In the genomic region with DNA sequence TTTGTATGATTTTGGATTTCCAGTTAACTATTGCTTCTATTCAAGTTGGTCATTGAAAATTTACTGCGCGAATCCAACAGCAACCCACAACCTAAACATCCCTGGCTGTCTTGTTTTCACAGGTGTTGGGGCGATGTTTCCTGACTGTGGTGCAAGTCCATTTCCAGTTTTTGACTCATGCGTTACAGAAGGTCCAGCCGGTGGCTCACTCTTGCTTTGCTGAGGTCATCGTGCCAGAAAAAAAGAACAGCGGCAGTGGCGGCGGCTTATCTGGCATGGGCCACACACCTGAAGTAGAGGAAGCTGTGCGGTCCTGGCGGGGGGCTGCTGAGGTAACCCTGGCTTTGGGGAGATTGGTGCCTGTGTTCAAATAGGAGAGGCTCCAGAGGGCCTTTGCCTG, we compare ENCODE assay signal across 14 cellular contexts. TPM values are rescaled to one million over a fixed set of nuclear protein-coding genes. Genes with fewer than 3 reads are reported as not detected.
DNase-seq lines count a peak whose midpoint lies in the region; ATAC-seq and TF ChIP-seq lines count a peak whose summit lies in the region.
"Had no signal": no experiment of that assay in that cellular context is flagged by ENCODE, and none has a peak within 500 bp of the region (broad histone marks: within the 10 kb centered on the region; RNA-seq: fewer than 3 reads in every experiment).

No MANE protein-coding gene starts in this region.

- intact Hi-C loops in MCF 10A (cut with micrococcal nuclease), result no loop called here

- H3K27ac ChIP-seq in HEK293 (ENCODE audit: extremely low read depth, low read depth, low read length) (peak overlapping the region; percentile 10; the same call in 1 of the 2 replicates), skin epidermis (peak overlapping the region in 17 of 21 experiments; percentile 0 to 70 (median 31))
- H3K27ac ChIP-seq: SJCRH30 had no signal

- TF ChIP-seq CTCF in HEK293 (tag by site-specific recombination; IDR thresholded peaks at IDR 0.05) (no peak), MCF 10A (IDR thresholded peaks at IDR 0.05; ENCODE audit: unreplicated experiment) (no peak)

- H3K4me3 Mint-ChIP-seq in MCF 10A (ENCODE audit: unreplicated experiment), result no peak overlapping the region

- H3K36me3 ChIP-seq in HEK293 (ENCODE audit: control insufficient read depth in 2 of 2, insufficient read depth in 1 of 2, low read length in 2 of 2), result peaks cover 20 to 55% of the 10 kb centered on the region in 2 experiments

- H3K9me3 ChIP-seq in HEK293 (ENCODE audit: control insufficient read depth, insufficient read depth, low read depth, low read length), result no peaks in the 10 kb centered on the region
- H3K9me3 ChIP-seq: SJCRH30 had no signal

- H3K27ac Mint-ChIP-seq in MCF 10A (ENCODE audit: low read depth, unreplicated experiment), result no peak overlapping the region

- BruUV-seq in MCF 10A (replicated peaks; lab: Mats Ljungman, UMichigan), result no TSS peak

- no peaks in the 10 kb centered on the region for H3K27me3 Mint-ChIP-seq in MCF 10A (ENCODE audit: insufficient read depth, unreplicated experiment)

- no peak for ATAC-seq in HG03108 (IDR thresholded peaks at IDR 0.05; ENCODE audit: unreplicated experiment)
- no peak for ATAC-seq in HG02610 (IDR thresholded peaks at IDR 0.05; ENCODE audit: unreplicated experiment)
- no peak for ATAC-seq in HG03045 (IDR thresholded peaks at IDR 0.05; ENCODE audit: unreplicated experiment)
- ATAC-seq: GM12878 had no signal

- DNase-seq in MCF 10A (ENCODE audit: unreplicated experiment) (peak; percentile 59), glomerular endothelial cell (ENCODE audit: extremely low read depth, low read depth, low spot score) (peak; percentile 65), NCI-H2171 (lab: John Stamatoyannopoulos, UW) (no peak)
- DNase-seq: activated T-cell treated with anti-CD3 and anti-CD28 coated beads for 4 hours, DND-41, Karpas-422, NCI-H2107, SJCRH30 had no signal

- H3K36me3 Mint-ChIP-seq in MCF 10A (ENCODE audit: insufficient read depth, unreplicated experiment), result peaks cover 28% of the 10 kb centered on the region

- peaks cover 27% of the 10 kb centered on the region for H3K4me1 Mint-ChIP-seq in MCF 10A (ENCODE audit: insufficient read depth, unreplicated experiment)

- H3K4me3 ChIP-seq in HEK293 (ENCODE audit: low read depth, low read length) (no peak overlapping the region), skin epidermis (no peak overlapping the region)
- H3K4me3 ChIP-seq: GM12878, SJCRH30 had no signal

- CTCF ChIA-PET in HEK293 (lab: Yijun Ruan, JAX), result no interaction called here
- CTCF ChIA-PET in MCF 10A (lab: Yijun Ruan, JAX), result interaction anchor here (0.7 to 1.2 kb wide), 2 partner anchors 16 to 37 kb away, joined by 4 read pairs; no protein-coding TSS in a partner anchor

- POLR2A ChIA-PET in HEK293 (lab: Yijun Ruan, JAX), result no interaction called here
- POLR2A ChIA-PET in MCF 10A (lab: Yijun Ruan, JAX), result no interaction called here

- peaks cover 23% of the 10 kb centered on the region for H3K4me1 ChIP-seq in HEK293 (ENCODE audit: control insufficient read depth, insufficient read depth, low read length)
- H3K4me1 ChIP-seq: SJCRH30 had no signal

- no peaks in the 10 kb centered on the region for H3K9me3 Mint-ChIP-seq in MCF 10A (ENCODE audit: unreplicated experiment)

TF ChIP-seq in HEK293, 187 proteins besides CTCF, POLR2A, EP300 and RAD21:
- TF ChIP-seq MZF1 (tag by site-specific recombination; IDR thresholded peaks at IDR 0.05; ENCODE audit: borderline replicate concordance) (no peak), SCRT2 (tag by site-specific recombination; IDR thresholded peaks at IDR 0.05) (peak; percentile 48; the same call in 1 of the 2 replicates)

RNA-seq across cellular contexts. Expression of a gene that starts 45.2 kb away (rescaled TPM):
- total RNA-seq in MCF 10A (2022) (139 and 201 TPM in 2 replicates), glomerular endothelial cell (291 and 335 TPM in 2 replicates)
